Comparison of ENCODE assay signal across 8 cellular contexts in genomic region chr4:110869862-110870577, GRCh38.
A peak's percentile ranks its signal among the peaks of the same experiment; 100 is the strongest.
DNase-seq lines count a peak whose midpoint lies in the region; ATAC-seq and TF ChIP-seq lines count a peak whose summit lies in the region.
"Had no signal": no experiment of that assay in that cellular context is flagged by ENCODE, and none has a peak within 500 bp of the region (broad histone marks: within the 10 kb centered on the region; RNA-seq: fewer than 3 reads in every experiment).

No MANE protein-coding gene starts in this region.

- no peak overlapping the region for H2AFZ ChIP-seq in osteoblast (ENCODE audit: low read length)

- peak overlapping the region; percentile 43 for H3K27ac ChIP-seq in osteoblast (ENCODE audit: low read depth, low read length)

- DNase-seq in HFFc6 = peak; percentile 20
- DNase-seq in LHCN-M2 (ENCODE audit: low read depth) = peak; percentile 59
- no peak for DNase-seq in osteoblast (ENCODE audit: insufficient read length, low spot score, missing footprints)
- no peak for DNase-seq in natural killer cell treated with Interleukin-12 subunit alpha and Interleukin-12 subunit beta and Interleukin-15 and Interleukin-18, amount 100 ng/mL, for 72 hours (ENCODE audit: low spot score)
- no peak for DNase-seq in DMS114 treated with DMSO at 0.1 percent for 48 hours (lab: John Stamatoyannopoulos, UW; ENCODE audit: unreplicated experiment)

- no peaks in the 10 kb centered on the region; the same call in 1 of the 2 replicates for H3K36me3 Mint-ChIP-seq in HFFc6 (ENCODE audit: low read depth)
- no peaks in the 10 kb centered on the region for H3K36me3 Mint-ChIP-seq in natural killer cell treated with Interleukin-12 subunit alpha and Interleukin-12 subunit beta and Interleukin-15 and Interleukin-18, amount 100 ng/mL, for 72 hours

- peak; percentile 86 for ATAC-seq in GM18868 (IDR thresholded peaks at IDR 0.05; ENCODE audit: unreplicated experiment)
- no peak for ATAC-seq in natural killer cell treated with Interleukin-12 subunit alpha and Interleukin-12 subunit beta and Interleukin-15 and Interleukin-18, amount 100 ng/mL, for 72 hours
- no peak for ATAC-seq in GM18873 (IDR thresholded peaks at IDR 0.05; ENCODE audit: low FRiP score, unreplicated experiment)

- no peaks in the 10 kb centered on the region for H3K27me3 Mint-ChIP-seq in HFFc6 (ENCODE audit: insufficient read depth)
- H3K27me3 Mint-ChIP-seq in natural killer cell treated with Interleukin-12 subunit alpha and Interleukin-12 subunit beta and Interleukin-15 and Interleukin-18, amount 100 ng/mL, for 72 hours = no peaks in the 10 kb centered on the region
- H3K27me3 Mint-ChIP-seq: progenitor cell of endocrine pancreas had no signal

- no peaks in the 10 kb centered on the region for H4K20me1 ChIP-seq in osteoblast (ENCODE audit: insufficient read depth, low read length)

- H3K27ac Mint-ChIP-seq in HFFc6 = peak overlapping the region; percentile 71; the same call in 1 of the 2 replicates
- H3K27ac Mint-ChIP-seq in natural killer cell treated with Interleukin-12 subunit alpha and Interleukin-12 subunit beta and Interleukin-15 and Interleukin-18, amount 100 ng/mL, for 72 hours = no peak overlapping the region
- H3K27ac Mint-ChIP-seq: progenitor cell of endocrine pancreas had no signal

- no peak for TF ChIP-seq CTCF in HFFc6 (IDR thresholded peaks at IDR 0.05)
- no peak for TF ChIP-seq CTCF in osteoblast (IDR thresholded peaks at IDR 0.05; ENCODE audit: extremely low read depth, low read depth, low read length)

- H3K4me1 Mint-ChIP-seq in HFFc6 (ENCODE audit: low read depth) = peaks cover 55% of the 10 kb centered on the region
- no peaks in the 10 kb centered on the region for H3K4me1 Mint-ChIP-seq in natural killer cell treated with Interleukin-12 subunit alpha and Interleukin-12 subunit beta and Interleukin-15 and Interleukin-18, amount 100 ng/mL, for 72 hours (ENCODE audit: low read depth in 2 of 2)

- peak overlapping the region; percentile 28; the same call in 1 of the 2 replicates for H3K4me3 Mint-ChIP-seq in HFFc6
- H3K4me3 Mint-ChIP-seq in natural killer cell treated with Interleukin-12 subunit alpha and Interleukin-12 subunit beta and Interleukin-15 and Interleukin-18, amount 100 ng/mL, for 72 hours = no peak overlapping the region

- H3K4me1 ChIP-seq in osteoblast (ENCODE audit: insufficient read depth, low read length) = peaks cover 44% of the 10 kb centered on the region

- H3K36me3 ChIP-seq in osteoblast (ENCODE audit: insufficient read depth, low read length) = no peaks in the 10 kb centered on the region

- no peak overlapping the region for H3K4me3 ChIP-seq in osteoblast (ENCODE audit: insufficient read depth, low read length)

- peak overlapping the region; percentile 34 for H3K4me2 ChIP-seq in osteoblast (ENCODE audit: insufficient read depth, low read length)

- H3K27me3 ChIP-seq in osteoblast (ENCODE audit: insufficient read depth, low read length) = no peaks in the 10 kb centered on the region

- no peaks in the 10 kb centered on the region for H3K79me2 ChIP-seq in osteoblast (ENCODE audit: insufficient read depth, low read length)

- H3K9me3 ChIP-seq in osteoblast (ENCODE audit: low read depth, low read length) = no peaks in the 10 kb centered on the region

- H3K9me3 Mint-ChIP-seq in HFFc6 = no peaks in the 10 kb centered on the region
- H3K9me3 Mint-ChIP-seq in natural killer cell treated with Interleukin-12 subunit alpha and Interleukin-12 subunit beta and Interleukin-15 and Interleukin-18, amount 100 ng/mL, for 72 hours = no peaks in the 10 kb centered on the region

Comparison
In these comparisons a context has a peak if more than half of its experiments do, and no peak if none do; other contexts are left out.
1. DNase-seq: peak in HFFc6 (single experiment) and LHCN-M2 (single experiment); none in osteoblast (single experiment), natural killer cell treated with Interleukin-12 subunit alpha and Interleukin-12 subunit beta and Interleukin-15 and Interleukin-18, amount 100 ng/mL, for 72 hours (single experiment) and DMS114 treated with DMSO at 0.1 percent for 48 hours (single experiment).